Comparison of ENCODE assay signal across 20 cellular contexts in the genomic region with DNA sequence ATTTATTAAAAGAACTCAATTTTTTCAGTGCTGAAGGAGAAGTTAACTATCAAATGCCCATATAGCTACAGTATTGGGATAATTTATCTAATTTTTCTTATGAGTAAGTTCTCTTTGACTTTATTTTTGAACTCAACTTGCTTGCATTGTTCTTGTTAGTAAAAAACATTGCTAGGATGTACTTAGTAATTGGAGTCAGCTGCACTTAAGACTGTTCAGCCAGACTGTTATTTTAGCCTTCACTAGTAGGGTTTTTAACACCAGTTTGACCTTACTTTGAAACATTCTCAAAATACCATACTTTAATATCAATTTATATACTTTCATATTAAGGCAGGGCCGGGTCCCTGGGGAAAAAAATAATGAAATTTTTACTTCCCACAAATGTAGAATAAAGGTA.
DNase-seq lines count a peak whose midpoint lies in the region; ATAC-seq and TF ChIP-seq lines count a peak whose summit lies in the region.
"Had no signal": no experiment of that assay in that cellular context is flagged by ENCODE, and none has a peak within 500 bp of the region (broad histone marks: within the 10 kb centered on the region; RNA-seq: fewer than 3 reads in every experiment).

No MANE protein-coding gene starts in this region.

- intact Hi-C loops in heart right ventricle (cut with DNase I) = loop anchor here in 1 of 10 donors (10.0 kb wide), 1 partner anchor 112 kb away; no protein-coding TSS in a partner anchor
- intact Hi-C loops in thyroid gland (cut with DNase I) = no loop called here

- TF ChIP-seq POLR2A in thyroid gland (IDR thresholded peaks at IDR 0.05) = no peak

- H3K9me3 Mint-ChIP-seq in activated naive CD4-positive, alpha-beta T cell treated with anti-CD3 and anti-CD28 coated beads, Interleukin-2, amount 50 U/mL, for 72 hours = no peaks in the 10 kb centered on the region
- H3K9me3 Mint-ChIP-seq: CD8-positive, alpha-beta T cell; HFFc6 had no signal

- no peak overlapping the region for H3K27ac Mint-ChIP-seq in activated naive CD4-positive, alpha-beta T cell treated with anti-CD3 and anti-CD28 coated beads, Interleukin-2, amount 50 U/mL, for 72 hours
- H3K27ac Mint-ChIP-seq: CD8-positive, alpha-beta T cell; HFFc6 had no signal

- H3K4me1 ChIP-seq in cardiac muscle cell (ENCODE audit: low read depth) (peaks cover 38% of the 10 kb centered on the region), heart right ventricle (peaks cover 0 to 44% (median 25%) of the 10 kb centered on the region in 9 donors), thyroid gland (peaks cover 23 to 38% of the 10 kb centered on the region in 2 donors), hepatocyte (ENCODE audit: insufficient read depth) (peaks cover 37% of the 10 kb centered on the region)

- TF ChIP-seq CTCF in cardiac muscle cell (IDR thresholded peaks at IDR 0.05; ENCODE audit: low read depth, low read length) (no peak), heart right ventricle (IDR thresholded peaks at IDR 0.05) (no peak), choroid plexus epithelial cell (conservative IDR thresholded peaks at IDR 0.05; ENCODE audit: low read depth, low read length) (no peak), thyroid gland (IDR thresholded peaks at IDR 0.05) (no peak), hepatocyte (IDR thresholded peaks at IDR 0.05; ENCODE audit: poor library complexity) (no peak)

- H2AFZ ChIP-seq in hepatocyte = no peak overlapping the region

- H3K36me3 ChIP-seq in cardiac muscle cell = no peaks in the 10 kb centered on the region
- H3K36me3 ChIP-seq in heart right ventricle = no peaks in the 10 kb centered on the region
- no peaks in the 10 kb centered on the region for H3K36me3 ChIP-seq in thyroid gland
- H3K36me3 ChIP-seq in hepatocyte (replicated peaks; ENCODE audit: insufficient read depth, low read depth) = no peaks in the 10 kb centered on the region
- H3K36me3 ChIP-seq: BLaER1 had no signal

- H3K36me3 Mint-ChIP-seq in activated naive CD4-positive, alpha-beta T cell treated with anti-CD3 and anti-CD28 coated beads, Interleukin-2, amount 50 U/mL, for 72 hours = no peaks in the 10 kb centered on the region
- H3K36me3 Mint-ChIP-seq: CD8-positive, alpha-beta T cell had no signal

- H3K27me3 ChIP-seq in cardiac muscle cell (no peaks in the 10 kb centered on the region), heart right ventricle (no peaks in the 10 kb centered on the region), thyroid gland (no peaks in the 10 kb centered on the region), hepatocyte (no peaks in the 10 kb centered on the region)
- H3K27me3 ChIP-seq: BLaER1 had no signal

- H3K9me3 ChIP-seq in cardiac muscle cell (ENCODE audit: low read depth) = no peaks in the 10 kb centered on the region
- H3K9me3 ChIP-seq in heart right ventricle = no peaks in the 10 kb centered on the region
- no peaks in the 10 kb centered on the region for H3K9me3 ChIP-seq in thyroid gland
- H3K9me3 ChIP-seq in hepatocyte (ENCODE audit: low read depth) = no peaks in the 10 kb centered on the region
- H3K9me3 ChIP-seq: BLaER1 had no signal

- H3K4me3 ChIP-seq in cardiac muscle cell = no peak overlapping the region
- H3K4me3 ChIP-seq in heart right ventricle = no peak overlapping the region
- H3K4me3 ChIP-seq in choroid plexus epithelial cell (ENCODE audit: low read depth, low read length) = no peak overlapping the region
- H3K4me3 ChIP-seq in thyroid gland (replicated peaks in 1 of 3) = no peak overlapping the region
- no peak overlapping the region for H3K4me3 ChIP-seq in hepatocyte
- H3K4me3 ChIP-seq: BLaER1, GM12878 had no signal

- H4K20me1 ChIP-seq in hepatocyte (ENCODE audit: insufficient read depth, poor library complexity, severe bottlenecking) = no peaks in the 10 kb centered on the region
- H4K20me1 ChIP-seq: BLaER1 had no signal

- no peak for ATAC-seq in heart right ventricle
- ATAC-seq in activated naive CD4-positive, alpha-beta T cell treated with anti-CD3 and anti-CD28 coated beads, Interleukin-2, amount 50 U/mL, for 72 hours = no peak
- ATAC-seq: CD8-positive, alpha-beta T cell; GM12878; HCT116 had no signal

- peak overlapping the region; percentile 57 for H3K27ac ChIP-seq in cardiac muscle cell
- H3K27ac ChIP-seq in heart right ventricle = peak overlapping the region in 1 of 10 donors; percentile 5
- peak overlapping the region; percentile 7 to 54 (median 44) for H3K27ac ChIP-seq in thyroid gland
- H3K27ac ChIP-seq in hepatocyte = no peak overlapping the region
- H3K27ac ChIP-seq: 22Rv1, BLaER1 had no signal

- WGBS in heart right ventricle, 2 donors = 94 to 95% methylated on average over 1 of the region's 1 CpG
- WGBS in thyroid gland, 2 donors = 39 to 43% methylated on average over 1 of the region's 1 CpG
- WGBS in hepatocyte (ENCODE audit: low lambda C conversion rate, missing lambda C conversion rate) = 82% methylated on average over 1 of the region's 1 CpG

- H3K79me2 ChIP-seq in hepatocyte = no peaks in the 10 kb centered on the region

- no peak overlapping the region for H3K4me2 ChIP-seq in hepatocyte

- no peaks in the 10 kb centered on the region for H3K9me2 ChIP-seq in hepatocyte (replicated peaks; ENCODE audit: insufficient read depth)

- DNase-seq in cardiac muscle cell (ENCODE audit: low read depth in 1 of 2, low spot score in 1 of 2) = no peak
- no peak for DNase-seq in heart right ventricle
- peak; percentile 30 for DNase-seq in choroid plexus epithelial cell (ENCODE audit: low read depth)
- DNase-seq in fibroblast of peridontal ligament (ENCODE audit: extremely low read depth) = peak; percentile 56
- DNase-seq in thyroid gland = no peak
- DNase-seq in stimulated activated CD4-positive, alpha-beta T cell treated with anti-CD3 and anti-CD28 coated beads, Interleukin-1b, Interleukin-23, amount 100 ng/mL, for 48 hours = no peak
- no peak for DNase-seq in activated naive CD4-positive, alpha-beta T cell treated with anti-CD3 and anti-CD28 coated beads, Interleukin-2, amount 50 U/mL, for 72 hours (ENCODE audit: low spot score in 2 of 2)
- no peak for DNase-seq in hepatocyte (ENCODE audit: low spot score)
- DNase-seq: CD8-positive, alpha-beta T cell; DMS 273 treated with DMSO at 0.1 percent for 48 hours; DMS53; DND-41; EL; GOT3; H7; HFFc6 had no signal

Comparison
In these comparisons a context has a peak if more than half of its experiments do, and no peak if none do; other contexts are left out.
1. DNase-seq: peak in choroid plexus epithelial cell (single experiment) and fibroblast of peridontal ligament (single experiment); none in cardiac muscle cell (0 of 2), heart right ventricle (0 of 2), thyroid gland (0 of 2), stimulated activated CD4-positive, alpha-beta T cell treated with anti-CD3 and anti-CD28 coated beads, Interleukin-1b, Interleukin-23, amount 100 ng/mL, for 48 hours (single experiment), activated naive CD4-positive, alpha-beta T cell treated with anti-CD3 and anti-CD28 coated beads, Interleukin-2, amount 50 U/mL, for 72 hours (0 of 2) and hepatocyte (single experiment).